13 cellular contexts compared by ENCODE assay signal in genomic region chr5:59586811-59587340, GRCh38.
A peak's percentile ranks its signal among the peaks of the same experiment; 100 is the strongest.
DNase-seq lines count a peak whose midpoint lies in the region; ATAC-seq and TF ChIP-seq lines count a peak whose summit lies in the region.
"Had no signal": no experiment of that assay in that cellular context is flagged by ENCODE, and none has a peak within 500 bp of the region (broad histone marks: within the 10 kb centered on the region; RNA-seq: fewer than 3 reads in every experiment).

No MANE protein-coding gene starts in this region.

- peak overlapping the region; percentile 60; the same call in 1 of the 2 replicates for H3K4me3 Mint-ChIP-seq in HFFc6
- peak overlapping the region; percentile 78 for H3K4me3 Mint-ChIP-seq in chondrocyte (ENCODE audit: unreplicated experiment)
- H3K4me3 Mint-ChIP-seq in stimulated activated effector memory CD8-positive, alpha-beta T cell treated with anti-CD3 and anti-CD28 coated beads, Interleukin-12 subunit alpha, Interleukin-12 subunit beta, amount 100 ng/mL, for 72 hours: peak overlapping the region; percentile 54
- H3K4me3 Mint-ChIP-seq: activated CD4-positive, alpha-beta T cell treated with anti-CD3 and anti-CD28 coated beads, Interleukin-2, amount 10 ng/mL, durations not matched to agents 24 days and 14 days; T-cell had no signal

- peak overlapping the region; percentile 60 for H3K4me3 ChIP-seq in mucosa of stomach (ENCODE audit: low read length)
- H3K4me3 ChIP-seq: body of pancreas had no signal

- H3K9me3 ChIP-seq in mucosa of stomach (ENCODE audit: control insufficient read depth, low read length): no peaks in the 10 kb centered on the region
- H3K9me3 ChIP-seq: body of pancreas, right lobe of liver had no signal

- no peak for ATAC-seq in stimulated activated effector memory CD8-positive, alpha-beta T cell treated with anti-CD3 and anti-CD28 coated beads, Interleukin-12 subunit alpha, Interleukin-12 subunit beta, amount 100 ng/mL, for 72 hours
- ATAC-seq in GM21825 (IDR thresholded peaks at IDR 0.05; ENCODE audit: unreplicated experiment): no peak
- ATAC-seq: T-cell had no signal

- H3K4me1 ChIP-seq in mucosa of stomach (ENCODE audit: control insufficient read depth, insufficient read depth, low read length): peaks cover 34% of the 10 kb centered on the region

- no peaks in the 10 kb centered on the region for H3K9me3 Mint-ChIP-seq in HFFc6
- H3K9me3 Mint-ChIP-seq in chondrocyte (ENCODE audit: low read depth): no peaks in the 10 kb centered on the region
- no peaks in the 10 kb centered on the region for H3K9me3 Mint-ChIP-seq in stimulated activated effector memory CD8-positive, alpha-beta T cell treated with anti-CD3 and anti-CD28 coated beads, Interleukin-12 subunit alpha, Interleukin-12 subunit beta, amount 100 ng/mL, for 72 hours
- H3K9me3 Mint-ChIP-seq: activated CD4-positive, alpha-beta T cell treated with anti-CD3 and anti-CD28 coated beads, Interleukin-2, amount 10 ng/mL, durations not matched to agents 24 days and 14 days; T-cell had no signal

- peaks cover 11% of the 10 kb centered on the region; the same call in 1 of the 2 replicates for H3K4me1 Mint-ChIP-seq in HFFc6 (ENCODE audit: low read depth)
- H3K4me1 Mint-ChIP-seq in chondrocyte (ENCODE audit: low read depth): peaks cover 15% of the 10 kb centered on the region
- no peaks in the 10 kb centered on the region for H3K4me1 Mint-ChIP-seq in stimulated activated effector memory CD8-positive, alpha-beta T cell treated with anti-CD3 and anti-CD28 coated beads, Interleukin-12 subunit alpha, Interleukin-12 subunit beta, amount 100 ng/mL, for 72 hours
- H3K4me1 Mint-ChIP-seq: T-cell had no signal

- H3K27me3 ChIP-seq in mucosa of stomach (ENCODE audit: control insufficient read depth, insufficient read depth, low read length): no peaks in the 10 kb centered on the region
- H3K27me3 ChIP-seq: body of pancreas, right lobe of liver had no signal

- peak overlapping the region; percentile 77 for H3K9ac ChIP-seq in mucosa of stomach (ENCODE audit: low read length)

- no peaks in the 10 kb centered on the region for H3K36me3 Mint-ChIP-seq in HFFc6 (ENCODE audit: low read depth)
- H3K36me3 Mint-ChIP-seq in chondrocyte (ENCODE audit: low read depth): no peaks in the 10 kb centered on the region
- H3K36me3 Mint-ChIP-seq in stimulated activated effector memory CD8-positive, alpha-beta T cell treated with anti-CD3 and anti-CD28 coated beads, Interleukin-12 subunit alpha, Interleukin-12 subunit beta, amount 100 ng/mL, for 72 hours: no peaks in the 10 kb centered on the region
- H3K36me3 Mint-ChIP-seq: T-cell had no signal

- H3K27ac Mint-ChIP-seq in HFFc6: no peak overlapping the region
- peak overlapping the region; percentile 39 for H3K27ac Mint-ChIP-seq in chondrocyte (ENCODE audit: unreplicated experiment)
- H3K27ac Mint-ChIP-seq in stimulated activated effector memory CD8-positive, alpha-beta T cell treated with anti-CD3 and anti-CD28 coated beads, Interleukin-12 subunit alpha, Interleukin-12 subunit beta, amount 100 ng/mL, for 72 hours: no peak overlapping the region
- H3K27ac Mint-ChIP-seq: activated CD4-positive, alpha-beta T cell treated with anti-CD3 and anti-CD28 coated beads, Interleukin-2, amount 10 ng/mL, durations not matched to agents 24 days and 14 days; T-cell had no signal

- H3K36me3 ChIP-seq in mucosa of stomach (ENCODE audit: control insufficient read depth, insufficient read depth, low read length): no peaks in the 10 kb centered on the region
- H3K36me3 ChIP-seq: right lobe of liver had no signal

- no peak for TF ChIP-seq CTCF in HFFc6 (IDR thresholded peaks at IDR 0.05)
- no peak for TF ChIP-seq CTCF in chondrocyte (IDR thresholded peaks at IDR 0.05)

- DNase-seq in HFFc6: no peak
- no peak for DNase-seq in chondrocyte (ENCODE audit: low spot score)
- no peak for DNase-seq in stimulated activated effector memory CD8-positive, alpha-beta T cell treated with anti-CD3 and anti-CD28 coated beads, Interleukin-12 subunit alpha, Interleukin-12 subunit beta, amount 100 ng/mL, for 72 hours (ENCODE audit: low spot score in 2 of 2)
- no peak for DNase-seq in activated CD8-positive, alpha-beta memory T cell treated with anti-CD3 and anti-CD28 coated beads, Interleukin-2, amount 50 U/mL, for 48 hours
- DNase-seq in Kasumi-1 (lab: John Stamatoyannopoulos, UW): no peak
- DNase-seq in stimulated activated naive CD4-positive, alpha-beta T cell treated with Interleukin-2 at 50 U/mL for 16 hours (lab: John Stamatoyannopoulos, UW): no peak
- DNase-seq: activated CD4-positive, alpha-beta T cell treated with anti-CD3 and anti-CD28 coated beads, Interleukin-2, amount 10 ng/mL, durations not matched to agents 24 days and 14 days; mammary epithelial cell had no signal

- H3K27me3 Mint-ChIP-seq in HFFc6 (ENCODE audit: insufficient read depth) (peaks cover 5% of the 10 kb centered on the region; the same call in 1 of the 2 replicates), chondrocyte (ENCODE audit: low read depth) (no peaks in the 10 kb centered on the region)
